In the genomic region with DNA sequence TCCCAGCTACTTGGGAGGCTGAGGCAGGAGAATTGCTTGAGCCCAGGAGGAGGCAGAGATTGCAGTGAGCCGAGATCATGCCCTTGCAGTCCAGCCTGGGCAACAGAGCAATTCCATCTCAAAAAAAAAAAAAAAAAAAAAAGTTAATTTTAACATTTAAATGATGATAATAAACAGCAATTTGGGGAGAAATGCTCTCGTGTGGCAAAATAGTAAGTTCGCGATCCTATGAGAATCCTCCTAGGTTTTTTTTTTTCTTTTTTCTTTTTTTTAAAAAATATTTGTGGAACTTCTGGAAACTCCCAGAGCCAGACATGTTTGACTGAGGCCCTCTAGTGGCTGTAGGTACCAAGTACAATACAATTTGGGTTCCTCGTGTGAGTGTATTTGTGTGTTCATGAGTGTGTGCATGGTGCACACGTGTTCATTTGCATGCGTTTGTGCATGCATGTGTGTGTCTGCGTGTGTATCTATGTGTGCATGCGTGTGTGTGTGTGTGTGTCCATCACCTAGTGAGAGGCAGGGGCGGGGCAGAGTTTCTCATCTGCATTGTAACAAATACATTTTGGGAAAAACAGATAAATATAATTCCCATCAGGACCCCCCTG, we compare ENCODE assay signal across 9 cellular contexts. TPM values are rescaled to one million over a fixed set of nuclear protein-coding genes. Genes with fewer than 3 reads are reported as not detected.
DNase-seq lines count a peak whose midpoint lies in the region; ATAC-seq and TF ChIP-seq lines count a peak whose summit lies in the region.
"Had no signal": no experiment of that assay in that cellular context is flagged by ENCODE, and none has a peak within 500 bp of the region (broad histone marks: within the 10 kb centered on the region; RNA-seq: fewer than 3 reads in every experiment).

No MANE protein-coding gene starts in this region.

- H3K9me2 ChIP-seq in hepatocyte (replicated peaks; ENCODE audit: insufficient read depth): no peaks in the 10 kb centered on the region

- peak; percentile 85 for TF ChIP-seq RAD21 in Ishikawa (IDR thresholded peaks at IDR 0.05; ENCODE audit: low read depth)

- intact Hi-C loops in Panc1 (cut with micrococcal nuclease; ENCODE audit: unreplicated experiment): no loop called here

- POLR2A ChIA-PET in Panc1 (lab: Charles Lee): interaction anchor here (0.7 kb wide), 1 partner anchor 85 kb away, joined by 4 read pairs; no protein-coding TSS in a partner anchor

- TF ChIP-seq CTCF in Panc1 (IDR thresholded peaks at IDR 0.05): peak; percentile 82
- TF ChIP-seq CTCF in astrocyte of the cerebellum (IDR thresholded peaks at IDR 0.05; ENCODE audit: low read depth, low read length, missing control alignments): peak; percentile 84
- TF ChIP-seq CTCF in hepatocyte (IDR thresholded peaks at IDR 0.05; ENCODE audit: poor library complexity): peak; percentile 87
- TF ChIP-seq CTCF in smooth muscle cell (IDR thresholded peaks at IDR 0.05; ENCODE audit: borderline replicate concordance, insufficient read depth, poor library complexity, severe bottlenecking): peak; percentile 82

- WGBS in hepatocyte (ENCODE audit: low lambda C conversion rate, missing lambda C conversion rate): 10% methylated on average over 10 of the region's 10 CpGs
- 9% methylated on average over 9 of the region's 10 CpGs for WGBS in smooth muscle cell (ENCODE audit: low lambda C conversion rate)

- peak; percentile 33 for DNase-seq in NCI-H1436 (lab: John Stamatoyannopoulos, UW)
- DNase-seq in NCI-H1436 treated with DMSO at 0.1 percent for 48 hours (lab: John Stamatoyannopoulos, UW): no peak
- peak; percentile 38 for DNase-seq in Panc1 (ENCODE audit: low read depth, low spot score)
- peak; percentile 49 for DNase-seq in astrocyte of the cerebellum (ENCODE audit: low read depth)
- DNase-seq in hepatocyte (ENCODE audit: low spot score): peak; percentile 81
- no peak for DNase-seq in smooth muscle cell (lab: John Stamatoyannopoulos, UW; ENCODE audit: unreplicated experiment)
- DNase-seq in OCI-M2 (lab: John Stamatoyannopoulos, UW; ENCODE audit: unreplicated experiment): no peak

- in situ Hi-C loops in Panc1 (cut with HindIII; ENCODE audit: low pct_unique_long_range_greater_than_20kb, low sequenced_read_pairs): no loop called here
- in situ Hi-C loops in astrocyte of the cerebellum (cut with HindIII; ENCODE audit: low sequenced_read_pairs): no loop called here

- H3K27me3 ChIP-seq in Panc1 (ENCODE audit: control insufficient read depth, insufficient read depth, low read length) (no peaks in the 10 kb centered on the region), hepatocyte (no peaks in the 10 kb centered on the region), smooth muscle cell (ENCODE audit: low read depth) (no peaks in the 10 kb centered on the region)

- H3K4me2 ChIP-seq in hepatocyte (peak overlapping the region; percentile 12), smooth muscle cell (peak overlapping the region; percentile 31)

- no TSS peak for BruUV-seq in Panc1 (replicated peaks; lab: Mats Ljungman, UMichigan)

- H4K20me1 ChIP-seq in hepatocyte (ENCODE audit: insufficient read depth, poor library complexity, severe bottlenecking) (no peaks in the 10 kb centered on the region), smooth muscle cell (ENCODE audit: low read depth) (no peaks in the 10 kb centered on the region)
- H4K20me1 ChIP-seq: BLaER1 treated with 17β-estradiol and CSF1 and Interleukin-3, amounts not matched to agents 10 nM and 100 nM had no signal

- no peaks in the 10 kb centered on the region for H3F3A ChIP-seq in smooth muscle cell (ENCODE audit: low read depth)

- H3K27ac ChIP-seq in Panc1 (ENCODE audit: low read length) (no peak overlapping the region), hepatocyte (no peak overlapping the region), smooth muscle cell (ENCODE audit: low read depth) (no peak overlapping the region)
- H3K27ac ChIP-seq: BLaER1 treated with 17β-estradiol and CSF1 and Interleukin-3, amounts not matched to agents 10 nM and 100 nM had no signal

- H3K79me2 ChIP-seq in hepatocyte: no peaks in the 10 kb centered on the region
- H3K79me2 ChIP-seq in smooth muscle cell (ENCODE audit: low read depth): no peaks in the 10 kb centered on the region

- H3K4me3 ChIP-seq in Panc1 (ENCODE audit: low read depth in 2 of 2, low read length in 2 of 2): no peak overlapping the region
- H3K4me3 ChIP-seq in astrocyte of the cerebellum (ENCODE audit: low read depth, low read length): no peak overlapping the region
- H3K4me3 ChIP-seq in hepatocyte: no peak overlapping the region
- no peak overlapping the region for H3K4me3 ChIP-seq in smooth muscle cell
- H3K4me3 ChIP-seq: BLaER1 treated with 17β-estradiol and CSF1 and Interleukin-3, amounts not matched to agents 10 nM and 100 nM had no signal

- peak; percentile 73 for ATAC-seq in Panc1

- H3K36me3 ChIP-seq in Panc1 (ENCODE audit: control insufficient read depth, insufficient read depth, low read length): no peaks in the 10 kb centered on the region
- no peaks in the 10 kb centered on the region for H3K36me3 ChIP-seq in hepatocyte (replicated peaks; ENCODE audit: insufficient read depth, low read depth)
- no peaks in the 10 kb centered on the region for H3K36me3 ChIP-seq in smooth muscle cell (ENCODE audit: low read depth)
- H3K36me3 ChIP-seq: BLaER1 treated with 17β-estradiol and CSF1 and Interleukin-3, amounts not matched to agents 10 nM and 100 nM had no signal

- no peaks in the 10 kb centered on the region for H3K4me1 ChIP-seq in Panc1 (ENCODE audit: control insufficient read depth, insufficient read depth, low read length)
- H3K4me1 ChIP-seq in hepatocyte (ENCODE audit: insufficient read depth): no peaks in the 10 kb centered on the region
- no peaks in the 10 kb centered on the region for H3K4me1 ChIP-seq in smooth muscle cell (ENCODE audit: low read depth)

- H3K9ac ChIP-seq in smooth muscle cell (ENCODE audit: low read depth): no peak overlapping the region
- H3K9ac ChIP-seq: BLaER1 treated with 17β-estradiol and CSF1 and Interleukin-3, amounts not matched to agents 10 nM and 100 nM had no signal

- no peak overlapping the region for H2AFZ ChIP-seq in hepatocyte
- H2AFZ ChIP-seq in smooth muscle cell (ENCODE audit: low read depth): no peak overlapping the region

- CTCF ChIA-PET in Panc1 (lab: Charles Lee): interaction anchor here (0.6 to 0.7 kb wide), 2 partner anchors 17 to 68 kb away, joined by 3 to 5 read pairs; no protein-coding TSS in a partner anchor

- TF ChIP-seq EP300 in Ishikawa (IDR thresholded peaks at IDR 0.05; ENCODE audit: borderline replicate concordance): no peak

- H3K9me3 ChIP-seq in Panc1 (ENCODE audit: control insufficient read depth, insufficient read depth, low read depth, low read length): no peaks in the 10 kb centered on the region
- H3K9me3 ChIP-seq in hepatocyte (ENCODE audit: low read depth): no peaks in the 10 kb centered on the region
- H3K9me3 ChIP-seq in smooth muscle cell (replicated peaks; ENCODE audit: low read depth): no peaks in the 10 kb centered on the region

TF ChIP-seq in Ishikawa, 13 proteins besides CTCF, POLR2A, EP300 and RAD21:
- TF ChIP-seq, protein P1, sequence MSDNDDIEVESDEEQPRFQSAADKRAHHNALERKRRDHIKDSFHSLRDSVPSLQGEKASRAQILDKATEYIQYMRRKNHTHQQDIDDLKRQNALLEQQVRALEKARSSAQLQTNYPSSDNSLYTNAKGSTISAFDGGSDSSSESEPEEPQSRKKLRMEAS (IDR thresholded peaks at IDR 0.05): peak; percentile 46; the same call in 1 of the 2 replicates
- no peak for TF ChIP-seq TCF12 (IDR thresholded peaks at IDR 0.05; ENCODE audit: low read depth)
- no peak for TF ChIP-seq TEAD4 (IDR thresholded peaks at IDR 0.05)
- TF ChIP-seq ZBTB7A (IDR thresholded peaks at IDR 0.05; ENCODE audit: low read depth): no peak
- TF ChIP-seq TAF1 (IDR thresholded peaks at IDR 0.05; ENCODE audit: low read depth): no peak
- no peak for TF ChIP-seq CEBPB (IDR thresholded peaks at IDR 0.05)
- no peak for TF ChIP-seq FOXM1 (IDR thresholded peaks at IDR 0.05; ENCODE audit: borderline replicate concordance, low read depth)
- TF ChIP-seq YY1 (IDR thresholded peaks at IDR 0.05; ENCODE audit: low read depth): no peak

RNA-seq across cellular contexts. Expression of a gene that starts 31.2 kb away (rescaled TPM):
- total RNA-seq in Panc1 (2021; ENCODE audit: unreplicated experiment) (0.23 TPM), hepatocyte (0.23 TPM in 1 of 2 replicates, not detected in the other), smooth muscle cell (not detected in 2 replicates)
- 0.33 TPM for polyA plus RNA-seq in Panc1 (2012; ENCODE audit: insufficient read length)
- polyA plus RNA-seq in hepatocyte (not detected in 2 replicates), smooth muscle cell (0.05 and 0.63 TPM in 2 replicates)

RNA-seq across cellular contexts. Expression of a gene that starts 36.2 kb away (rescaled TPM):
- 128 TPM for total RNA-seq in Panc1 (2021; ENCODE audit: unreplicated experiment)
- polyA plus RNA-seq in Panc1 (2012; ENCODE audit: insufficient read length): 172 TPM
- 38.3 and 47.4 TPM in 2 replicates for total RNA-seq in hepatocyte
- polyA plus RNA-seq in hepatocyte: 188 and 213 TPM in 2 replicates
- 14.1 and 20.0 TPM in 2 replicates for total RNA-seq in smooth muscle cell
- 107 and 119 TPM in 2 replicates for polyA plus RNA-seq in smooth muscle cell

Comparison
In these comparisons a context has a peak if more than half of its experiments do, and no peak if none do; other contexts are left out.
1. DNase-seq: peak in NCI-H1436 (single experiment), Panc1 (single experiment), astrocyte of the cerebellum (single experiment) and hepatocyte (single experiment); none in NCI-H1436 treated with DMSO at 0.1 percent for 48 hours (single experiment), smooth muscle cell (single experiment) and OCI-M2 (single experiment).
2. Peak in every context shown above with its lines, with median percentiles within 50 percentile points of each other: CTCF ChIP-seq.